Comparison of ENCODE assay signal across 6 cellular contexts in genomic region chr22:19265779-19266178, GRCh38.
"Had no signal": no experiment of that assay in that cellular context is flagged by ENCODE, and none has a peak within 500 bp of the region (broad histone marks: within the 10 kb centered on the region; RNA-seq: fewer than 3 reads in every experiment).

No MANE protein-coding gene starts in this region.

- FAIRE-seq: HepG2, HTR-8/SVneo had no signal

- ATAC-seq: HepG2 had no signal

- H3K9ac ChIP-seq: KMS-11 had no signal

- H3K27ac ChIP-seq: HL-60, KMS-11 had no signal

- DNase-seq: IMR-90, KG1 had no signal

- H3K4me2 ChIP-seq: KMS-11 had no signal
